2 cellular contexts compared by ENCODE assay signal in the genomic region with DNA sequence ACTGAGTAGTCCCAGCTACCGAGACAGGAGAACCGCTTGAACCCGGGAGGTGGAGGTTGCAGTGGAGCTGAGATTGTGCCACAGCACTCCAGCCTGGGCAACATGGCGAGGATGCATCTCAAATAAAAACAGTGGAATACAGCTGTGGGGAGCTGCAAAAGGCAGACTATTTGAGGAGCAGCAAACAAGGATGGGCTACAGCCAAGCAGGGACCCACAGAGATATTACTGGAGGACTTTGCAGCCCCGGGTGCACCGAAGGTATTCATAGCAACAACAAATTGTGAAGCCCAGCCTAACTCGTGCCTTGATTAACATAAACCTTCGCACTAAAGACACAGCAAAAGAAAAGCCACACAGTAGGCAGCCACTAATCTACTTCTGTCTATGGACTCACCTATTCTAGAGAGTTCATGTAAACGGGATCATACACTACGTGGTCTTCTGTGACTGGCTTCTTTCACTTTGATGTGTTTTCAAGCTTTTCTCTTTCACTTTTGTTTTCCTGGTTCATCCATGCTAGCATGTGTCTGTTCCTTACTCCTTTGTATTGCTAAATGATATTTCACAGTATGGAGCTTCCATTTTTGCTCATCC.
TF ChIP-seq lines count a peak whose summit lies in the region.

No MANE protein-coding gene starts in this region.

TF ChIP-seq in A549, 52 proteins besides CTCF, POLR2A, EP300 and RAD21 (continued from another document):
- TF ChIP-seq, protein P1, sequence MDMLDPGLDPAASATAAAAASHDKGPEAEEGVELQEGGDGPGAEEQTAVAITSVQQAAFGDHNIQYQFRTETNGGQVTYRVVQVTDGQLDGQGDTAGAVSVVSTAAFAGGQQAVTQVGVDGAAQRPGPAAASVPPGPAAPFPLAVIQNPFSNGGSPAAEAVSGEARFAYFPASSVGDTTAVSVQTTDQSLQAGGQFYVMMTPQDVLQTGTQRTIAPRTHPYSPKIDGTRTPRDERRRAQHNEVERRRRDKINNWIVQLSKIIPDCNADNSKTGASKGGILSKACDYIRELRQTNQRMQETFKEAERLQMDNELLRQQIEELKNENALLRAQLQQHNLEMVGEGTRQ (IDR thresholded peaks at IDR 0.05) = no peak
- TF ChIP-seq TP53 (CRISPR knock-in tag; IDR thresholded peaks at IDR 0.05) (no peak), NFE2L2 (conservative IDR thresholded peaks at IDR 0.05; ENCODE audit: low read length) (no peak), MYC (IDR thresholded peaks at IDR 0.05; ENCODE audit: borderline replicate concordance, low read length) (no peak), EHMT2 (IDR thresholded peaks at IDR 0.05; ENCODE audit: low read depth) (no peak)
- TF ChIP-seq, protein P2, sequence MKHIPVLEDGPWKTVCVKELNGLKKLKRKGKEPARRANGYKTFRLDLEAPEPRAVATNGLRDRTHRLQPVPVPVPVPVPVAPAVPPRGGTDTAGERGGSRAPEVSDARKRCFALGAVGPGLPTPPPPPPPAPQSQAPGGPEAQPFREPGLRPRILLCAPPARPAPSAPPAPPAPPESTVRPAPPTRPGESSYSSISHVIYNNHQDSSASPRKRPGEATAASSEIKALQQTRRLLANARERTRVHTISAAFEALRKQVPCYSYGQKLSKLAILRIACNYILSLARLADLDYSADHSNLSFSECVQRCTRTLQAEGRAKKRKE (CRISPR knock-in tag; IDR thresholded peaks at IDR 0.05; ENCODE audit: low read depth) = no peak

TF ChIP-seq in HCT116, 20 proteins besides CTCF, POLR2A, EP300 and RAD21 (continued from another document):
- TF ChIP-seq, protein P3, sequence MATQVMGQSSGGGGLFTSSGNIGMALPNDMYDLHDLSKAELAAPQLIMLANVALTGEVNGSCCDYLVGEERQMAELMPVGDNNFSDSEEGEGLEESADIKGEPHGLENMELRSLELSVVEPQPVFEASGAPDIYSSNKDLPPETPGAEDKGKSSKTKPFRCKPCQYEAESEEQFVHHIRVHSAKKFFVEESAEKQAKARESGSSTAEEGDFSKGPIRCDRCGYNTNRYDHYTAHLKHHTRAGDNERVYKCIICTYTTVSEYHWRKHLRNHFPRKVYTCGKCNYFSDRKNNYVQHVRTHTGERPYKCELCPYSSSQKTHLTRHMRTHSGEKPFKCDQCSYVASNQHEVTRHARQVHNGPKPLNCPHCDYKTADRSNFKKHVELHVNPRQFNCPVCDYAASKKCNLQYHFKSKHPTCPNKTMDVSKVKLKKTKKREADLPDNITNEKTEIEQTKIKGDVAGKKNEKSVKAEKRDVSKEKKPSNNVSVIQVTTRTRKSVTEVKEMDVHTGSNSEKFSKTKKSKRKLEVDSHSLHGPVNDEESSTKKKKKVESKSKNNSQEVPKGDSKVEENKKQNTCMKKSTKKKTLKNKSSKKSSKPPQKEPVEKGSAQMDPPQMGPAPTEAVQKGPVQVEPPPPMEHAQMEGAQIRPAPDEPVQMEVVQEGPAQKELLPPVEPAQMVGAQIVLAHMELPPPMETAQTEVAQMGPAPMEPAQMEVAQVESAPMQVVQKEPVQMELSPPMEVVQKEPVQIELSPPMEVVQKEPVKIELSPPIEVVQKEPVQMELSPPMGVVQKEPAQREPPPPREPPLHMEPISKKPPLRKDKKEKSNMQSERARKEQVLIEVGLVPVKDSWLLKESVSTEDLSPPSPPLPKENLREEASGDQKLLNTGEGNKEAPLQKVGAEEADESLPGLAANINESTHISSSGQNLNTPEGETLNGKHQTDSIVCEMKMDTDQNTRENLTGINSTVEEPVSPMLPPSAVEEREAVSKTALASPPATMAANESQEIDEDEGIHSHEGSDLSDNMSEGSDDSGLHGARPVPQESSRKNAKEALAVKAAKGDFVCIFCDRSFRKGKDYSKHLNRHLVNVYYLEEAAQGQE (IDR thresholded peaks at IDR 0.05; ENCODE audit: low read depth) = no peak
- TF ChIP-seq JUND (IDR thresholded peaks at IDR 0.05) (no peak), EZH2phosphoT487 (IDR thresholded peaks at IDR 0.05; ENCODE audit: borderline replicate concordance) (no peak), ZFX (IDR thresholded peaks at IDR 0.05) (no peak), SRF (IDR thresholded peaks at IDR 0.05; ENCODE audit: low read depth) (no peak), YY1 (IDR thresholded peaks at IDR 0.05; ENCODE audit: extremely low read depth, insufficient replicate concordance, low read depth, low read length) (no peak), SP1 (IDR thresholded peaks at IDR 0.05; ENCODE audit: low read depth) (no peak), FOSL1 (IDR thresholded peaks at IDR 0.05; ENCODE audit: low read depth) (no peak), EZH2 (IDR thresholded peaks at IDR 0.05) (no peak), SIN3A (IDR thresholded peaks at IDR 0.05; ENCODE audit: low read depth) (no peak)
- TF ChIP-seq, protein P4, sequence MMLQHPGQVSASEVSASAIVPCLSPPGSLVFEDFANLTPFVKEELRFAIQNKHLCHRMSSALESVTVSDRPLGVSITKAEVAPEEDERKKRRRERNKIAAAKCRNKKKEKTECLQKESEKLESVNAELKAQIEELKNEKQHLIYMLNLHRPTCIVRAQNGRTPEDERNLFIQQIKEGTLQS (IDR thresholded peaks at IDR 0.05) = no peak
